ENCODE assay signal across 1 cellular context in the genomic region with DNA sequence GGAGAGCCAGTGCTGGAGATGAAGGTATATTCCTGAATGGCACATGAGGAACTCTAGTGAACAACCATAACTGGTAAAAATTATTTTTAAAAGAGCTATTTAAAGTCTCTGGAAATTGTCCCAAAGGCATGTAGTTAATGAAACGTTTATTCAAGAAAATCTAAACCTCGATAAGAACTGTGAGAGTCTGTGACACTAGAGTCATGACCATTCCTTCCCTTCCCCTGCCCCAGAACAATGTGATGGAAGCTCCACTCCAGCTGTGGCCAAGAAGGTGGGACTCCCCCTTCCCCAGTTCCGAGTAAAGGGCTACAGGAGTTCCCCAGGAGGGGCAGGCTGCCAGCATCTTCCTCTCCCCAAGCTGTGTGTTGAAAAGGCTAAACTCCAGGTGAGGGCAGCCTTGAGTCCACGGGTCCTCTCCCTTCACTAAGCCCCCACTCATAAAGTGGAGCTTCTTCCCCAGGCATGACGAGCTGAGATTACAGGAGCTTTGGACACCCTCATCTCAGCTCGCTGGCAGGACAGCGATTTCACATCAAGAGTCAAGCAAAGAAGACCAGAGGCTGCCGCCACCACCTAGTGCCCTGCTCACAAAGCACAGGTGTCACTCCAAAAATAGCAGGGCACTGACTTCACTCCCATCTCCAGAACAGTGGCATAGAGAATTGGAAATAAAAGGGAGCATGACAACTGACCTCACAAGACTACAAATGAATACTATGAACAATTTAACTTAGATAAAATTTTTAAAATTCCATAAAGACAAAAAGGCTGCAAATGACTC.
TF ChIP-seq lines count a peak whose summit lies in the region.

No MANE protein-coding gene starts in this region.

TF ChIP-seq in WTC11, 78 proteins besides CTCF, POLR2A, EP300 and RAD21:
- TF ChIP-seq, protein P1, sequence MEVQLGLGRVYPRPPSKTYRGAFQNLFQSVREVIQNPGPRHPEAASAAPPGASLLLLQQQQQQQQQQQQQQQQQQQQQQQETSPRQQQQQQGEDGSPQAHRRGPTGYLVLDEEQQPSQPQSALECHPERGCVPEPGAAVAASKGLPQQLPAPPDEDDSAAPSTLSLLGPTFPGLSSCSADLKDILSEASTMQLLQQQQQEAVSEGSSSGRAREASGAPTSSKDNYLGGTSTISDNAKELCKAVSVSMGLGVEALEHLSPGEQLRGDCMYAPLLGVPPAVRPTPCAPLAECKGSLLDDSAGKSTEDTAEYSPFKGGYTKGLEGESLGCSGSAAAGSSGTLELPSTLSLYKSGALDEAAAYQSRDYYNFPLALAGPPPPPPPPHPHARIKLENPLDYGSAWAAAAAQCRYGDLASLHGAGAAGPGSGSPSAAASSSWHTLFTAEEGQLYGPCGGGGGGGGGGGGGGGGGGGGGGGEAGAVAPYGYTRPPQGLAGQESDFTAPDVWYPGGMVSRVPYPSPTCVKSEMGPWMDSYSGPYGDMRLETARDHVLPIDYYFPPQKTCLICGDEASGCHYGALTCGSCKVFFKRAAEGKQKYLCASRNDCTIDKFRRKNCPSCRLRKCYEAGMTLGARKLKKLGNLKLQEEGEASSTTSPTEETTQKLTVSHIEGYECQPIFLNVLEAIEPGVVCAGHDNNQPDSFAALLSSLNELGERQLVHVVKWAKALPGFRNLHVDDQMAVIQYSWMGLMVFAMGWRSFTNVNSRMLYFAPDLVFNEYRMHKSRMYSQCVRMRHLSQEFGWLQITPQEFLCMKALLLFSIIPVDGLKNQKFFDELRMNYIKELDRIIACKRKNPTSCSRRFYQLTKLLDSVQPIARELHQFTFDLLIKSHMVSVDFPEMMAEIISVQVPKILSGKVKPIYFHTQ (CRISPR knock-in tag; IDR thresholded peaks at IDR 0.05): no peak
- TF ChIP-seq ZNF232 (CRISPR knock-in tag; IDR thresholded peaks at IDR 0.05) (no peak), NFYB (CRISPR knock-in tag; conservative IDR thresholded peaks at IDR 0.05; ENCODE audit: low read depth) (no peak), TCF7 (CRISPR knock-in tag; IDR thresholded peaks at IDR 0.05; ENCODE audit: low read depth) (no peak), SOX15 (CRISPR knock-in tag; IDR thresholded peaks at IDR 0.05) (no peak), SMAD3 (CRISPR knock-in tag; IDR thresholded peaks at IDR 0.05; ENCODE audit: borderline replicate concordance) (no peak), NR2C2 (CRISPR knock-in tag; IDR thresholded peaks at IDR 0.05) (no peak), OVOL2 (CRISPR knock-in tag; IDR thresholded peaks at IDR 0.05; ENCODE audit: borderline replicate concordance) (no peak), FOXK1 (CRISPR knock-in tag; IDR thresholded peaks at IDR 0.05) (no peak)
- TF ChIP-seq, protein P2, sequence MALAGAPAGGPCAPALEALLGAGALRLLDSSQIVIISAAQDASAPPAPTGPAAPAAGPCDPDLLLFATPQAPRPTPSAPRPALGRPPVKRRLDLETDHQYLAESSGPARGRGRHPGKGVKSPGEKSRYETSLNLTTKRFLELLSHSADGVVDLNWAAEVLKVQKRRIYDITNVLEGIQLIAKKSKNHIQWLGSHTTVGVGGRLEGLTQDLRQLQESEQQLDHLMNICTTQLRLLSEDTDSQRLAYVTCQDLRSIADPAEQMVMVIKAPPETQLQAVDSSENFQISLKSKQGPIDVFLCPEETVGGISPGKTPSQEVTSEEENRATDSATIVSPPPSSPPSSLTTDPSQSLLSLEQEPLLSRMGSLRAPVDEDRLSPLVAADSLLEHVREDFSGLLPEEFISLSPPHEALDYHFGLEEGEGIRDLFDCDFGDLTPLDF (CRISPR knock-in tag; IDR thresholded peaks at IDR 0.05): no peak
- TF ChIP-seq, protein P3, sequence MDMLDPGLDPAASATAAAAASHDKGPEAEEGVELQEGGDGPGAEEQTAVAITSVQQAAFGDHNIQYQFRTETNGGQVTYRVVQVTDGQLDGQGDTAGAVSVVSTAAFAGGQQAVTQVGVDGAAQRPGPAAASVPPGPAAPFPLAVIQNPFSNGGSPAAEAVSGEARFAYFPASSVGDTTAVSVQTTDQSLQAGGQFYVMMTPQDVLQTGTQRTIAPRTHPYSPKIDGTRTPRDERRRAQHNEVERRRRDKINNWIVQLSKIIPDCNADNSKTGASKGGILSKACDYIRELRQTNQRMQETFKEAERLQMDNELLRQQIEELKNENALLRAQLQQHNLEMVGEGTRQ (CRISPR knock-in tag; IDR thresholded peaks at IDR 0.05): no peak
- TF ChIP-seq, protein P4, sequence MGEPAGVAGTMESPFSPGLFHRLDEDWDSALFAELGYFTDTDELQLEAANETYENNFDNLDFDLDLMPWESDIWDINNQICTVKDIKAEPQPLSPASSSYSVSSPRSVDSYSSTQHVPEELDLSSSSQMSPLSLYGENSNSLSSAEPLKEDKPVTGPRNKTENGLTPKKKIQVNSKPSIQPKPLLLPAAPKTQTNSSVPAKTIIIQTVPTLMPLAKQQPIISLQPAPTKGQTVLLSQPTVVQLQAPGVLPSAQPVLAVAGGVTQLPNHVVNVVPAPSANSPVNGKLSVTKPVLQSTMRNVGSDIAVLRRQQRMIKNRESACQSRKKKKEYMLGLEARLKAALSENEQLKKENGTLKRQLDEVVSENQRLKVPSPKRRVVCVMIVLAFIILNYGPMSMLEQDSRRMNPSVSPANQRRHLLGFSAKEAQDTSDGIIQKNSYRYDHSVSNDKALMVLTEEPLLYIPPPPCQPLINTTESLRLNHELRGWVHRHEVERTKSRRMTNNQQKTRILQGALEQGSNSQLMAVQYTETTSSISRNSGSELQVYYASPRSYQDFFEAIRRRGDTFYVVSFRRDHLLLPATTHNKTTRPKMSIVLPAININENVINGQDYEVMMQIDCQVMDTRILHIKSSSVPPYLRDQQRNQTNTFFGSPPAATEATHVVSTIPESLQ (CRISPR knock-in tag; IDR thresholded peaks at IDR 0.05): no peak
- TF ChIP-seq, protein P5, sequence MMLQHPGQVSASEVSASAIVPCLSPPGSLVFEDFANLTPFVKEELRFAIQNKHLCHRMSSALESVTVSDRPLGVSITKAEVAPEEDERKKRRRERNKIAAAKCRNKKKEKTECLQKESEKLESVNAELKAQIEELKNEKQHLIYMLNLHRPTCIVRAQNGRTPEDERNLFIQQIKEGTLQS (CRISPR knock-in tag; conservative IDR thresholded peaks at IDR 0.05): no peak
- TF ChIP-seq, protein P6, sequence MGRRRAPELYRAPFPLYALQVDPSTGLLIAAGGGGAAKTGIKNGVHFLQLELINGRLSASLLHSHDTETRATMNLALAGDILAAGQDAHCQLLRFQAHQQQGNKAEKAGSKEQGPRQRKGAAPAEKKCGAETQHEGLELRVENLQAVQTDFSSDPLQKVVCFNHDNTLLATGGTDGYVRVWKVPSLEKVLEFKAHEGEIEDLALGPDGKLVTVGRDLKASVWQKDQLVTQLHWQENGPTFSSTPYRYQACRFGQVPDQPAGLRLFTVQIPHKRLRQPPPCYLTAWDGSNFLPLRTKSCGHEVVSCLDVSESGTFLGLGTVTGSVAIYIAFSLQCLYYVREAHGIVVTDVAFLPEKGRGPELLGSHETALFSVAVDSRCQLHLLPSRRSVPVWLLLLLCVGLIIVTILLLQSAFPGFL (CRISPR knock-in tag; IDR thresholded peaks at IDR 0.05; ENCODE audit: borderline replicate concordance): no peak
